In the genomic region with DNA sequence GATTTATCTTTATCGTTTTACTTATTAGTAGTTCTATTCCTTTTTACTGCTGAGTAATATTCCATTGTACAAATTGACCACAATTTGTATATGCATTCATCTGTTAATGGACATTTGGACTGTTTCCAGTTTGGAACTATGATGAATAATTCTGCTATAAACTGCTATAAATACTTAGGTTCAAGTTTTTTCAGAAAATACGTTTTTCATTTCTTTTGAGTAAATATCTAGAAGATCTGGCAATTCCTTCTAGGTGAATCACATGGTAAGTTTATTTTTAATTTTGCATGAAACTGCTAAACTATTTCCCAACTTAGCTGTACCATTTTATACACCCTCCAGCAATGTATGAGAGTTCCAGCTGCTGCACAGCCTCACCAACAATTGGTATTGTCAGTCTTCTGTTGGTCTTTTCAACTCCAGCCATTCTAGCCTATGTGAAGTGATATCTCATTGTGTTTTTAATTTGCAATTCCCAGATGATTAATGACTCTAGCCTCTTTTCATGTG, we compare ENCODE assay signal across 18 cellular contexts. TPM values are rescaled to one million over a fixed set of nuclear protein-coding genes. Genes with fewer than 3 reads are reported as not detected.
DNase-seq lines count a peak whose midpoint lies in the region; TF ChIP-seq lines count a peak whose summit lies in the region.
"Had no signal": no experiment of that assay in that cellular context is flagged by ENCODE, and none has a peak within 500 bp of the region (broad histone marks: within the 10 kb centered on the region; RNA-seq: fewer than 3 reads in every experiment).

No MANE protein-coding gene starts in this region.

- TF ChIP-seq CTCF in HFF-Myc (IDR thresholded peaks at IDR 0.05; ENCODE audit: low read depth, low read length, missing control alignments): no peak

- peak; percentile 57 for DNase-seq in AG20443 (ENCODE audit: low spot score)
- peak; percentile 84 for DNase-seq in HFF-Myc (ENCODE audit: extremely low read depth, low read depth)
- DNase-seq in astrocyte of the hippocampus (ENCODE audit: low read depth, low spot score): peak; percentile 7
- DNase-seq in iris pigment epithelial cell (ENCODE audit: low read depth): peak; percentile 89
- no peak for DNase-seq in A172 (ENCODE audit: low spot score)
- no peak for DNase-seq in DMS53 (lab: John Stamatoyannopoulos, UW)
- no peak for DNase-seq in GOT3 (lab: John Stamatoyannopoulos, UW)
- DNase-seq in NCI-H446 (lab: John Stamatoyannopoulos, UW): no peak
- DNase-seq: activated B cell treated with CpG ODN at 0.5 μM for 24 hours; activated naive CD4-positive, alpha-beta T cell; caudate nucleus; heart right ventricle; Kasumi-1; kidney glomerular epithelial cell; NCI-H1694; NCI-H510A; stimulated activated CD4-positive, alpha-beta T cell treated with anti-CD3 and anti-CD28 coated beads, Interleukin-12 subunit alpha, Interleukin-12 subunit beta, amount 100 ng/mL, for 4 hours; T-helper 1 cell had no signal

- no peak overlapping the region for H3K4me3 ChIP-seq in HFF-Myc (replicated peaks; ENCODE audit: low read depth, low read length)
- H3K4me3 ChIP-seq: heart right ventricle had no signal

RNA-seq across cellular contexts. Expression of gene LIN54, which starts 22.2 kb away (rescaled TPM):
- total RNA-seq in A172 (2014; rRNA removed; shearing (Covaris generic)): 33.5 and 35.1 TPM in 2 replicates

RNA-seq across cellular contexts. Expression of gene COPS4, which starts 46.6 kb away (rescaled TPM):
- total RNA-seq in A172 (2014; rRNA removed; shearing (Covaris generic)): 94.3 and 103 TPM in 2 replicates

Comparison
In these comparisons a context has a peak if more than half of its experiments do, and no peak if none do; other contexts are left out.
1. DNase-seq: peak in AG20443 (single experiment), HFF-Myc (single experiment), astrocyte of the hippocampus (single experiment) and iris pigment epithelial cell (single experiment); none in A172 (single experiment), DMS53 (single experiment), GOT3 (single experiment) and NCI-H446 (0 of 2).